Comparison of ENCODE assay signal across 11 cellular contexts in genomic region chr7:92767427-92767826, GRCh38.
A peak's percentile ranks its signal among the peaks of the same experiment; 100 is the strongest.
DNase-seq lines count a peak whose midpoint lies in the region; ATAC-seq and TF ChIP-seq lines count a peak whose summit lies in the region.
"Had no signal": no experiment of that assay in that cellular context is flagged by ENCODE, and none has a peak within 500 bp of the region (broad histone marks: within the 10 kb centered on the region; RNA-seq: fewer than 3 reads in every experiment).

No MANE protein-coding gene starts in this region.

- ATAC-seq in activated CD8-positive, alpha-beta T cell treated with anti-CD3 and anti-CD28 coated beads for 36 hours: no peak
- ATAC-seq in activated CD8-positive, alpha-beta T cell treated with anti-CD3 and anti-CD28 coated beads, Interleukin-2, amount 10 ng/mL, durations not matched to agents 7 days and 5 days: no peak
- ATAC-seq in HG02970 (IDR thresholded peaks at IDR 0.05; ENCODE audit: low FRiP score, unreplicated experiment) (no peak), HG03175 (IDR thresholded peaks at IDR 0.05; ENCODE audit: unreplicated experiment) (no peak)

- no peaks in the 10 kb centered on the region for H3K9me3 Mint-ChIP-seq in activated CD8-positive, alpha-beta T cell treated with anti-CD3 and anti-CD28 coated beads for 36 hours
- H3K9me3 Mint-ChIP-seq in activated CD8-positive, alpha-beta T cell treated with anti-CD3 and anti-CD28 coated beads, Interleukin-2, amount 10 ng/mL, durations not matched to agents 7 days and 5 days (ENCODE audit: insufficient read depth): no peaks in the 10 kb centered on the region
- no peaks in the 10 kb centered on the region for H3K9me3 Mint-ChIP-seq in neural progenitor cell

- no peak overlapping the region for H2AFZ ChIP-seq in neural progenitor cell (replicated peaks)

- H3K4me3 ChIP-seq in endocrine pancreas (ENCODE audit: control insufficient read depth, insufficient read depth, low read length) (peak overlapping the region; percentile 57), sigmoid colon (no peak overlapping the region), neural progenitor cell (no peak overlapping the region)
- H3K4me3 ChIP-seq: lower lobe of right lung had no signal

- TF ChIP-seq POLR2A in sigmoid colon (IDR thresholded peaks at IDR 0.05): no peak

- intact Hi-C loops in activated CD8-positive, alpha-beta T cell treated with anti-CD3 and anti-CD28 coated beads for 36 hours (cut with micrococcal nuclease): loop anchor here (5.0 kb wide), 1 partner anchor 45 kb away; no protein-coding TSS in a partner anchor
- intact Hi-C loops in sigmoid colon (cut with DNase I): loop anchor here (5.0 kb wide), 1 partner anchor 50 kb away; no protein-coding TSS in a partner anchor

- H3K4me1 Mint-ChIP-seq in activated CD8-positive, alpha-beta T cell treated with anti-CD3 and anti-CD28 coated beads for 36 hours (ENCODE audit: low read depth): peaks cover 59% of the 10 kb centered on the region
- peaks cover 36% of the 10 kb centered on the region for H3K4me1 Mint-ChIP-seq in activated CD8-positive, alpha-beta T cell treated with anti-CD3 and anti-CD28 coated beads, Interleukin-2, amount 10 ng/mL, durations not matched to agents 7 days and 5 days (ENCODE audit: low read depth)
- peaks cover 13% of the 10 kb centered on the region for H3K4me1 Mint-ChIP-seq in neural progenitor cell

- peaks cover 50% of the 10 kb centered on the region for H3K36me3 Mint-ChIP-seq in activated CD8-positive, alpha-beta T cell treated with anti-CD3 and anti-CD28 coated beads for 36 hours (ENCODE audit: low read depth)
- peaks cover 61% of the 10 kb centered on the region for H3K36me3 Mint-ChIP-seq in activated CD8-positive, alpha-beta T cell treated with anti-CD3 and anti-CD28 coated beads, Interleukin-2, amount 10 ng/mL, durations not matched to agents 7 days and 5 days (ENCODE audit: low read depth)
- H3K36me3 Mint-ChIP-seq in neural progenitor cell: peaks cover 9% of the 10 kb centered on the region

- H3K9ac ChIP-seq in endocrine pancreas (ENCODE audit: control insufficient read depth, insufficient read depth, low read length) (no peak overlapping the region), neural progenitor cell (no peak overlapping the region)

- no peak for DNase-seq in activated CD8-positive, alpha-beta T cell treated with anti-CD3 and anti-CD28 coated beads for 36 hours
- DNase-seq in activated CD8-positive, alpha-beta T cell treated with anti-CD3 and anti-CD28 coated beads, Interleukin-2, amount 10 ng/mL, durations not matched to agents 7 days and 5 days: no peak
- DNase-seq in NCI-H69 (lab: John Stamatoyannopoulos, UW): peak; percentile 52
- no peak for DNase-seq in sigmoid colon
- DNase-seq in neural progenitor cell (ENCODE audit: low spot score): no peak
- DNase-seq: activated effector memory CD4-positive, alpha-beta T cell treated with Interleukin-2 at 50 U/mL for 16 hours; lower lobe of right lung; NCI-H774 had no signal

- no peak for TF ChIP-seq CTCF in activated CD8-positive, alpha-beta T cell treated with anti-CD3 and anti-CD28 coated beads for 36 hours (IDR thresholded peaks at IDR 0.05)
- TF ChIP-seq CTCF in sigmoid colon (IDR thresholded peaks at IDR 0.05) (no peak), neural progenitor cell (IDR thresholded peaks at IDR 0.05) (no peak)

- H4K20me1 ChIP-seq in neural progenitor cell (ENCODE audit: low read depth): no peaks in the 10 kb centered on the region

- peaks cover 5% of the 10 kb centered on the region for H3F3A ChIP-seq in neural progenitor cell (ENCODE audit: low read depth)

- H3K27ac ChIP-seq in sigmoid colon: peak overlapping the region; percentile 61 to 84 (median 76)
- H3K27ac ChIP-seq in neural progenitor cell: no peak overlapping the region
- H3K27ac ChIP-seq: lower lobe of right lung had no signal

- no peak overlapping the region for H3K4me3 Mint-ChIP-seq in activated CD8-positive, alpha-beta T cell treated with anti-CD3 and anti-CD28 coated beads for 36 hours
- no peak overlapping the region for H3K4me3 Mint-ChIP-seq in activated CD8-positive, alpha-beta T cell treated with anti-CD3 and anti-CD28 coated beads, Interleukin-2, amount 10 ng/mL, durations not matched to agents 7 days and 5 days
- H3K4me3 Mint-ChIP-seq in neural progenitor cell: no peak overlapping the region

- H3K4me2 ChIP-seq in neural progenitor cell: no peak overlapping the region

- H3K27ac Mint-ChIP-seq in activated CD8-positive, alpha-beta T cell treated with anti-CD3 and anti-CD28 coated beads for 36 hours: peak overlapping the region; percentile 84
- H3K27ac Mint-ChIP-seq in activated CD8-positive, alpha-beta T cell treated with anti-CD3 and anti-CD28 coated beads, Interleukin-2, amount 10 ng/mL, durations not matched to agents 7 days and 5 days: no peak overlapping the region
- H3K27ac Mint-ChIP-seq in neural progenitor cell: no peak overlapping the region

- H3K27me3 Mint-ChIP-seq in activated CD8-positive, alpha-beta T cell treated with anti-CD3 and anti-CD28 coated beads for 36 hours: no peaks in the 10 kb centered on the region
- no peaks in the 10 kb centered on the region for H3K27me3 Mint-ChIP-seq in activated CD8-positive, alpha-beta T cell treated with anti-CD3 and anti-CD28 coated beads, Interleukin-2, amount 10 ng/mL, durations not matched to agents 7 days and 5 days (ENCODE audit: low read depth)
- H3K27me3 Mint-ChIP-seq in neural progenitor cell (ENCODE audit: insufficient read depth, low read depth): no peaks in the 10 kb centered on the region

- H3K9me3 ChIP-seq in endocrine pancreas (ENCODE audit: control insufficient read depth, low read length) (no peaks in the 10 kb centered on the region), sigmoid colon (no peaks in the 10 kb centered on the region), neural progenitor cell (ENCODE audit: low read depth) (no peaks in the 10 kb centered on the region)
- H3K9me3 ChIP-seq: lower lobe of right lung had no signal

- no peak for TF ChIP-seq EP300 in sigmoid colon (IDR thresholded peaks at IDR 0.05)

- no peaks in the 10 kb centered on the region for H3K36me3 ChIP-seq in endocrine pancreas (ENCODE audit: control insufficient read depth, insufficient read depth, low read length)
- no peaks in the 10 kb centered on the region for H3K36me3 ChIP-seq in sigmoid colon
- H3K36me3 ChIP-seq in neural progenitor cell: no peaks in the 10 kb centered on the region
- H3K36me3 ChIP-seq: lower lobe of right lung had no signal

- H3K4me1 ChIP-seq in endocrine pancreas (ENCODE audit: control insufficient read depth, insufficient read depth, low read length) (peaks cover 52% of the 10 kb centered on the region), sigmoid colon (peaks cover 0 to 57% (median 41%) of the 10 kb centered on the region in 4 donors), neural progenitor cell (peaks cover 27% of the 10 kb centered on the region)

- POLR2A ChIA-PET in activated CD8-positive, alpha-beta T cell treated with anti-CD3 and anti-CD28 coated beads for 36 hours (lab: Charles Lee): interaction anchor here (0.8 kb wide), 1 partner anchor 67 kb away, joined by 3 read pairs; no protein-coding TSS in a partner anchor
- POLR2A ChIA-PET in activated CD8-positive, alpha-beta T cell treated with anti-CD3 and anti-CD28 coated beads, Interleukin-2, amount 10 ng/mL, durations not matched to agents 7 days and 5 days (lab: Charles Lee): no interaction called here

- H3K79me2 ChIP-seq in neural progenitor cell (ENCODE audit: low read depth): no peaks in the 10 kb centered on the region

- CTCF ChIA-PET in activated CD8-positive, alpha-beta T cell treated with anti-CD3 and anti-CD28 coated beads for 36 hours (lab: Charles Lee): interaction anchor here (1.1 to 3.4 kb wide), 4 partner anchors 10 to 280 kb away, joined by 3 to 14 read pairs (median 6); no protein-coding TSS in a partner anchor
- CTCF ChIA-PET in activated CD8-positive, alpha-beta T cell treated with anti-CD3 and anti-CD28 coated beads, Interleukin-2, amount 10 ng/mL, durations not matched to agents 7 days and 5 days (lab: Charles Lee): interaction anchor here (0.6 to 1.4 kb wide), 5 partner anchors 12 to 65 kb away, joined by 3 to 8 read pairs (median 4); no protein-coding TSS in a partner anchor

- no peaks in the 10 kb centered on the region for H3K27me3 ChIP-seq in endocrine pancreas (ENCODE audit: control insufficient read depth, insufficient read depth, low read length)
- H3K27me3 ChIP-seq in sigmoid colon: no peaks in the 10 kb centered on the region
- H3K27me3 ChIP-seq in neural progenitor cell: no peaks in the 10 kb centered on the region
